Comparison of ENCODE assay signal across 28 cellular contexts in genomic region chr6:161246725-161247124, GRCh38.
"Had no signal": no experiment of that assay in that cellular context is flagged by ENCODE, and none has a peak within 500 bp of the region (broad histone marks: within the 10 kb centered on the region; RNA-seq: fewer than 3 reads in every experiment).

No MANE protein-coding gene starts in this region.

- FAIRE-seq: islet of Langerhans had no signal

- DNase-seq: activated CD4-positive, alpha-beta T cell treated with anti-CD3 and anti-CD28 coated beads for 4 hours; activated CD4-positive, alpha-beta T cell treated with anti-CD3 and anti-CD28 coated beads, Interleukin-2, amount 50 U/mL, for 4 hours; activated effector memory CD4-positive, alpha-beta T cell treated with Interleukin-2 at 50 U/mL for 16 hours; activated naive CD4-positive, alpha-beta T cell treated with Interleukin-2 at 50 U/mL for 16 hours; activated T-cell treated with anti-CD3 and anti-CD28 coated beads for 4 hours; aorta; cerebellar nuclear complex; colonic mucosa; effector CD8-positive, alpha-beta T cell; erythroblast; foreskin keratinocyte; heart left ventricle; left lung; lower lobe of right lung; mesenchymal stem cell; natural killer cell; posterior cingulate gyrus; spleen; stimulated activated naive CD4-positive, alpha-beta T cell; T-helper 1 cell; tibial artery; upper lobe of right lung had no signal

- H3K4me3 ChIP-seq: cardiac muscle cell, colonic mucosa, heart left ventricle, left lung, lower lobe of right lung, spleen, suprapubic skin, tibial artery, upper lobe of right lung had no signal

- H3K27me3 ChIP-seq: cardiac muscle cell, colonic mucosa, foreskin keratinocyte, heart left ventricle, left lung, spleen, suprapubic skin, tibial artery, upper lobe of right lung had no signal

- H3K4me3 Mint-ChIP-seq: activated naive CD8-positive, alpha-beta T cell; brain; natural killer cell; T-helper 2 cell treated with Interferon-gamma antibody and Interleukin-4, amounts not matched to agents 5 μg/mL and 100 μg/mL, for 36 hours had no signal

- H3K27ac Mint-ChIP-seq: activated naive CD8-positive, alpha-beta T cell; brain; T-helper 2 cell treated with Interferon-gamma antibody and Interleukin-4, amounts not matched to agents 5 μg/mL and 100 μg/mL, for 36 hours had no signal

- H3K36me3 ChIP-seq: cardiac muscle cell, colonic mucosa, heart left ventricle, lower lobe of right lung, suprapubic skin, tibial artery, upper lobe of right lung had no signal

- H3K27me3 Mint-ChIP-seq: activated naive CD8-positive, alpha-beta T cell had no signal

- H3K9me3 Mint-ChIP-seq: natural killer cell; T-helper 2 cell treated with Interferon-gamma antibody and Interleukin-4, amounts not matched to agents 5 μg/mL and 100 μg/mL, for 36 hours had no signal

- H3K36me3 Mint-ChIP-seq: natural killer cell had no signal

- H3K9me3 ChIP-seq: colonic mucosa, left lung, lower lobe of right lung, suprapubic skin, tibial artery, upper lobe of right lung had no signal

- H3K4me1 ChIP-seq: colonic mucosa, foreskin keratinocyte, heart left ventricle, lower lobe of right lung, tibial artery had no signal
